ENCODE assay signal across 1 cellular context in the genomic region with DNA sequence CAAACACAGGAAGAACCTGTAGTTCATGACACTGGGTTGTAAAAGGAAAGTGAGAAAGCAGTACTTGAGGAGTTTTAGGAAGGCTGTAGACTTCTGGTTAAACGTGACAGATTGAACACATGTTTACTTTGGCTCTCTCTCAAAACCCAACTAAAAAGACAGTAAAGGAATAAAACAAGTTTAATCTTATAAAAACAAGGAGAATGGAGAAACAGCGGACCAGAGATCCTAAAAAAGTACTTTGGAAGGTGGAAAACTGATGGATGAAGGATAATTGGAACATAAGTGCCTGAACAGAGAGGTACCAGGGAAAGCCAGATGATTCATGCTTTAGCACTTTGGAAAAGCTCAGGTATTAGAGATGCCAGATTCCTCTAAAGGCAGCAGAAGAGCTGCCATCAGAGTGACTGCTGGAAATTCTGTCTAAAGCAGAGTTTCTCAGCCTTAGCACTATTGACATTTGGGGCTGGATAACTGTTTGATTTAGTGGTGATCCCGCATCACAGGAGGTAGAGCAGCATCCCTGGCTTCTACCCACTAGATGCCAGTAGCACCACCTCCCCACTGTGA.
TF ChIP-seq lines count a peak whose summit lies in the region.

No MANE protein-coding gene starts in this region.

TF ChIP-seq in SK-N-SH, 30 proteins besides CTCF, POLR2A, EP300 and RAD21 (continued from another document):
- TF ChIP-seq, protein P1, sequence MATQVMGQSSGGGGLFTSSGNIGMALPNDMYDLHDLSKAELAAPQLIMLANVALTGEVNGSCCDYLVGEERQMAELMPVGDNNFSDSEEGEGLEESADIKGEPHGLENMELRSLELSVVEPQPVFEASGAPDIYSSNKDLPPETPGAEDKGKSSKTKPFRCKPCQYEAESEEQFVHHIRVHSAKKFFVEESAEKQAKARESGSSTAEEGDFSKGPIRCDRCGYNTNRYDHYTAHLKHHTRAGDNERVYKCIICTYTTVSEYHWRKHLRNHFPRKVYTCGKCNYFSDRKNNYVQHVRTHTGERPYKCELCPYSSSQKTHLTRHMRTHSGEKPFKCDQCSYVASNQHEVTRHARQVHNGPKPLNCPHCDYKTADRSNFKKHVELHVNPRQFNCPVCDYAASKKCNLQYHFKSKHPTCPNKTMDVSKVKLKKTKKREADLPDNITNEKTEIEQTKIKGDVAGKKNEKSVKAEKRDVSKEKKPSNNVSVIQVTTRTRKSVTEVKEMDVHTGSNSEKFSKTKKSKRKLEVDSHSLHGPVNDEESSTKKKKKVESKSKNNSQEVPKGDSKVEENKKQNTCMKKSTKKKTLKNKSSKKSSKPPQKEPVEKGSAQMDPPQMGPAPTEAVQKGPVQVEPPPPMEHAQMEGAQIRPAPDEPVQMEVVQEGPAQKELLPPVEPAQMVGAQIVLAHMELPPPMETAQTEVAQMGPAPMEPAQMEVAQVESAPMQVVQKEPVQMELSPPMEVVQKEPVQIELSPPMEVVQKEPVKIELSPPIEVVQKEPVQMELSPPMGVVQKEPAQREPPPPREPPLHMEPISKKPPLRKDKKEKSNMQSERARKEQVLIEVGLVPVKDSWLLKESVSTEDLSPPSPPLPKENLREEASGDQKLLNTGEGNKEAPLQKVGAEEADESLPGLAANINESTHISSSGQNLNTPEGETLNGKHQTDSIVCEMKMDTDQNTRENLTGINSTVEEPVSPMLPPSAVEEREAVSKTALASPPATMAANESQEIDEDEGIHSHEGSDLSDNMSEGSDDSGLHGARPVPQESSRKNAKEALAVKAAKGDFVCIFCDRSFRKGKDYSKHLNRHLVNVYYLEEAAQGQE (IDR thresholded peaks at IDR 0.05; ENCODE audit: low read depth, low read length), result no peak
